In genomic region chr19:47379398-47379938, GRCh38 we compare ENCODE assay signal across 20 cellular contexts.
DNase-seq lines count a peak whose midpoint lies in the region; ATAC-seq lines count a peak whose summit lies in the region.
"Had no signal": no experiment of that assay in that cellular context is flagged by ENCODE, and none has a peak within 500 bp of the region (broad histone marks: within the 10 kb centered on the region; RNA-seq: fewer than 3 reads in every experiment).

No MANE protein-coding gene starts in this region.

- DNase-seq in Ammon's horn (ENCODE audit: low spot score) (peak; percentile 73), NCI-H2171 (lab: John Stamatoyannopoulos, UW) (peak; percentile 65), nucleus accumbens (lab: John Stamatoyannopoulos, UW) (peak in 51 of 56 donors; percentile 10 to 88 (median 64)), GM19240 (ENCODE audit: insufficient read length, low spot score) (no peak), AG08395 (ENCODE audit: low spot score) (no peak), DMS53 (lab: John Stamatoyannopoulos, UW) (no peak), ecto neural progenitor cell (ENCODE audit: low spot score) (no peak)
- no peak for DNase-seq in effector memory CD8-positive, alpha-beta T cell
- DNase-seq: ACHN; activated B cell treated with CpG ODN at 0.5 μM for 24 hours; activated CD8-positive, alpha-beta memory T cell treated with anti-CD3 and anti-CD28 coated beads for 24 hours; cerebellar nuclear complex; GDM1; MV-4-11; NCI-H345; SHP77; upper lobe of left lung had no signal

- H3K4me1 Mint-ChIP-seq in effector memory CD8-positive, alpha-beta T cell (ENCODE audit: low read depth in 2 of 2): peaks cover 28 to 29% of the 10 kb centered on the region in 2 donors

- H3K9me3 Mint-ChIP-seq in effector memory CD8-positive, alpha-beta T cell: no peaks in the 10 kb centered on the region
- H3K9me3 Mint-ChIP-seq: activated B cell treated with CpG ODN at 0.5 μM for 24 hours; IgD-negative memory B cell; T-helper 1 cell treated with Interleukin-12 subunit alpha and Interleukin-12 subunit beta and Interleukin-4 antibody, amounts not matched to agents 30 μg/mL and 1 μg/mL, for 36 hours had no signal

- no peak for ATAC-seq in effector memory CD8-positive, alpha-beta T cell (replicated peaks)

- no peaks in the 10 kb centered on the region for H3K27me3 Mint-ChIP-seq in effector memory CD8-positive, alpha-beta T cell
- H3K27me3 Mint-ChIP-seq: activated B cell treated with CpG ODN at 0.5 μM for 24 hours, IgD-negative memory B cell, memory B cell had no signal

- H3K36me3 Mint-ChIP-seq in effector memory CD8-positive, alpha-beta T cell (ENCODE audit: insufficient read depth): peaks cover 14% of the 10 kb centered on the region

- H3K27ac Mint-ChIP-seq in effector memory CD8-positive, alpha-beta T cell: peak overlapping the region; percentile 64 to 85
- H3K27ac Mint-ChIP-seq: activated B cell treated with CpG ODN at 0.5 μM for 24 hours; memory B cell; T-helper 1 cell treated with Interleukin-12 subunit alpha and Interleukin-12 subunit beta and Interleukin-4 antibody, amounts not matched to agents 30 μg/mL and 1 μg/mL, for 36 hours had no signal

- H3K4me3 Mint-ChIP-seq in effector memory CD8-positive, alpha-beta T cell: no peak overlapping the region
- H3K4me3 Mint-ChIP-seq: activated B cell treated with CpG ODN at 0.5 μM for 24 hours; IgD-negative memory B cell; memory B cell; T-helper 1 cell treated with Interleukin-12 subunit alpha and Interleukin-12 subunit beta and Interleukin-4 antibody, amounts not matched to agents 30 μg/mL and 1 μg/mL, for 36 hours had no signal

Comparison
In these comparisons a context has a peak if more than half of its experiments do, and no peak if none do; other contexts are left out.
1. DNase-seq: peak in Ammon's horn (single experiment), NCI-H2171 (single experiment) and nucleus accumbens (51 of 56); none in effector memory CD8-positive, alpha-beta T cell (0 of 3), GM19240 (single experiment), AG08395 (single experiment), DMS53 (single experiment) and ecto neural progenitor cell (single experiment).